ENCODE assay signal across 7 cellular contexts in the genomic region with DNA sequence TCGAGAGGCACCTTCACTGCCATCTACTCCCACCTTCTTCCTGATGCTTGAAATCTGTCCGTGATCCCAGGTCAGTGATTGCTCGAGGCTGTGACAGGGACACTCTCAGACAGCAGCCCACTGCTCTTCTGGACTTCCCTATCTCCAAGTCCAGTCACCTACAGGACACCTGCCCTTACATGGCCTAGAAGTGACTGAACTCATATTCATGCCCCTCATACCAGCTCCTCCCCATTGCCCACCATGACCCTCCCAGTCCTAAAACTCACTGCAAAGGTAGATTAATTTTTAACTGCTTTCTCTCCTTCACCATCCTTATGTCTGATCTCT. TPM values are rescaled to one million over a fixed set of nuclear protein-coding genes. Genes with fewer than 3 reads are reported as not detected.
A peak's percentile ranks its signal among the peaks of the same experiment; 100 is the strongest.
DNase-seq lines count a peak whose midpoint lies in the region; ATAC-seq, FAIRE-seq and TF ChIP-seq lines count a peak whose summit lies in the region.
"Had no signal": no experiment of that assay in that cellular context is flagged by ENCODE, and none has a peak within 500 bp of the region (broad histone marks: within the 10 kb centered on the region; RNA-seq: fewer than 3 reads in every experiment).

No MANE protein-coding gene starts in this region.

- no peak for ATAC-seq in activated CD8-positive, alpha-beta memory T cell treated with anti-CD3 and anti-CD28 coated beads, Interleukin-2, amount 10 ng/mL, durations not matched to agents 7 days and 5 days

- peaks cover 72% of the 10 kb centered on the region for H3K4me1 Mint-ChIP-seq in activated CD8-positive, alpha-beta memory T cell treated with anti-CD3 and anti-CD28 coated beads, Interleukin-2, amount 10 ng/mL, durations not matched to agents 7 days and 5 days

- H4K20me1 ChIP-seq in keratinocyte (ENCODE audit: control insufficient read depth, extremely low read depth, insufficient read depth, low read length), result no peaks in the 10 kb centered on the region

- no peaks in the 10 kb centered on the region for H3K79me2 ChIP-seq in keratinocyte (ENCODE audit: control insufficient read depth, insufficient read depth, low read length)

- H3K4me1 ChIP-seq in keratinocyte (ENCODE audit: control insufficient read depth, extremely low read depth, insufficient read depth, low read length) (peaks cover 71% of the 10 kb centered on the region), thyroid gland (peaks cover 81 to 91% of the 10 kb centered on the region in 2 donors)

- H3K27me3 ChIP-seq in keratinocyte (ENCODE audit: control insufficient read depth, extremely low read depth, insufficient read depth, low read length), result no peaks in the 10 kb centered on the region
- H3K27me3 ChIP-seq in thyroid gland, result no peaks in the 10 kb centered on the region

- no peaks in the 10 kb centered on the region for H3K36me3 Mint-ChIP-seq in activated CD8-positive, alpha-beta memory T cell treated with anti-CD3 and anti-CD28 coated beads, Interleukin-2, amount 10 ng/mL, durations not matched to agents 7 days and 5 days

- no peak for TF ChIP-seq POLR2A in thyroid gland (IDR thresholded peaks at IDR 0.05)

- intact Hi-C loops in thyroid gland (cut with DNase I), result loop anchor here (5.0 kb wide), 1 partner anchor 37 kb away; no protein-coding TSS in a partner anchor

- WGBS in thyroid gland, 2 donors, result 48 to 76% methylated on average over 3 of the region's 3 CpGs

- H3K9me1 ChIP-seq in keratinocyte (ENCODE audit: control insufficient read depth, extremely low read depth, insufficient read depth, low read length), result no peaks in the 10 kb centered on the region

- H3K4me3 ChIP-seq in keratinocyte (ENCODE audit: control insufficient read depth in 2 of 3, extremely low read depth in 1 of 3, insufficient read depth in 2 of 3, low read depth in 1 of 3, low read length in 3 of 3) (no peak overlapping the region), thyroid gland (replicated peaks in 1 of 3) (no peak overlapping the region)

- H3K36me3 ChIP-seq in keratinocyte (ENCODE audit: control insufficient read depth in 2 of 2, extremely low read depth in 1 of 2, insufficient read depth in 2 of 2, low read length in 2 of 2) (no peaks in the 10 kb centered on the region), thyroid gland (no peaks in the 10 kb centered on the region)

- no peak for DNase-seq in activated CD8-positive, alpha-beta memory T cell treated with anti-CD3 and anti-CD28 coated beads, Interleukin-2, amount 10 ng/mL, durations not matched to agents 7 days and 5 days
- no peak for DNase-seq in activated CD8-positive, alpha-beta memory T cell treated with anti-CD3 and anti-CD28 coated beads, Interleukin-2, amount 50 U/mL, for 48 hours
- DNase-seq in keratinocyte (ENCODE audit: low read depth, low spot score) (no peak), thyroid gland (no peak), ACHN (no peak), SW 1271 (lab: John Stamatoyannopoulos, UW) (no peak)

- H3K9ac ChIP-seq in keratinocyte (ENCODE audit: control insufficient read depth, extremely low read depth, insufficient read depth, low read length), result peak overlapping the region; percentile 86

- CTCF ChIA-PET in activated CD8-positive, alpha-beta memory T cell treated with anti-CD3 and anti-CD28 coated beads, Interleukin-2, amount 10 ng/mL, durations not matched to agents 7 days and 5 days (lab: Charles Lee), result interaction anchor here (1.0 to 15.3 kb wide), 4 partner anchors 7 to 62 kb away, joined by 3 to 195 read pairs (median 28); partner anchors contain the start of genes ARMC12 and FKBP5

- H3K27me3 Mint-ChIP-seq in activated CD8-positive, alpha-beta memory T cell treated with anti-CD3 and anti-CD28 coated beads, Interleukin-2, amount 10 ng/mL, durations not matched to agents 7 days and 5 days, result no peaks in the 10 kb centered on the region

- no peak overlapping the region for H3K4me3 Mint-ChIP-seq in activated CD8-positive, alpha-beta memory T cell treated with anti-CD3 and anti-CD28 coated beads, Interleukin-2, amount 10 ng/mL, durations not matched to agents 7 days and 5 days

- H3K9me3 Mint-ChIP-seq in activated CD8-positive, alpha-beta memory T cell treated with anti-CD3 and anti-CD28 coated beads, Interleukin-2, amount 10 ng/mL, durations not matched to agents 7 days and 5 days (ENCODE audit: low read depth), result no peaks in the 10 kb centered on the region

- peak overlapping the region; percentile 81 for H3K4me2 ChIP-seq in keratinocyte (ENCODE audit: control insufficient read depth, extremely low read depth, insufficient read depth, low read depth, low read length)

- FAIRE-seq in keratinocyte (lab: Jason Lieb, UNC), result no peak

- TF ChIP-seq CTCF in keratinocyte (optimal IDR thresholded peaks at IDR 0.05 in 1 of 3, IDR thresholded peaks at IDR 0.05 in 1 of 3, conservative IDR thresholded peaks at IDR 0.05 in 1 of 3; ENCODE audit: extremely low read depth in 1 of 3, insufficient read depth in 2 of 3, low read length in 3 of 3) (peak in 1 of 3 experiments; percentile 5), thyroid gland (IDR thresholded peaks at IDR 0.05) (no peak)

- peak overlapping the region; percentile 88 for H3K27ac ChIP-seq in keratinocyte (ENCODE audit: control insufficient read depth, insufficient read depth, low read length)
- H3K27ac ChIP-seq in thyroid gland, result peak overlapping the region; percentile 99 to 100 (median 99)

- H3K9me3 ChIP-seq in keratinocyte (ENCODE audit: control insufficient read depth, low read depth, low read length) (no peaks in the 10 kb centered on the region), thyroid gland (no peaks in the 10 kb centered on the region)

- H2AFZ ChIP-seq in keratinocyte (ENCODE audit: control insufficient read depth, low read length), result peak overlapping the region; percentile 24

- dilution Hi-C loops in keratinocyte (cut with MboI; ENCODE audit: extremely low pct_ligation_motif_present, low sequenced_read_pairs), result loop anchor here (25.0 kb wide), 1 partner anchor 167 kb away; no protein-coding TSS in a partner anchor

- H3K27ac Mint-ChIP-seq in activated CD8-positive, alpha-beta memory T cell treated with anti-CD3 and anti-CD28 coated beads, Interleukin-2, amount 10 ng/mL, durations not matched to agents 7 days and 5 days, result peak overlapping the region; percentile 96

- in situ Hi-C loops in ACHN (cut with HindIII; ENCODE audit: low pct_ligation_motif_present, low pct_unique_long_range_greater_than_20kb, low sequenced_read_pairs), result loop anchor here (25.0 kb wide), 1 partner anchor 167 kb away; no protein-coding TSS in a partner anchor

RNA-seq across cellular contexts. Expression of gene ARMC12, which starts 7.5 kb away (rescaled TPM):
- total RNA-seq in activated CD8-positive, alpha-beta memory T cell treated with anti-CD3 and anti-CD28 coated beads, Interleukin-2, amount 10 ng/mL, durations not matched to agents 7 days and 5 days, result under 1 TPM; 0.45 to 0.96 TPM
- polyA plus RNA-seq in keratinocyte, result 0.34 to 1.7 TPM (median 0.54 TPM) in 3 replicates
- polyA plus RNA-seq in keratinocyte (2011; ENCODE audit: low read depth), result not detected
- 0.43 TPM in 2 replicates for polyA plus RNA-seq in keratinocyte (2011; cell fraction: cytosol; rRNA removed)
- 5.5 and 6.0 TPM in 2 replicates for polyA plus RNA-seq in keratinocyte (2011; cell fraction: nucleus; rRNA removed)
- polyA plus RNA-seq in keratinocyte (2012; ENCODE audit: low replicate concordance), result 0.34 and 0.56 TPM in 2 replicates
- polyA minus RNA-seq in keratinocyte, result 0.49 to 1.3 TPM (median 0.69 TPM) in 3 replicates
- not detected for polyA minus RNA-seq in keratinocyte (2011; cell fraction: cytosol; rRNA and poly(A)+ RNA removed)
- not detected in 2 replicates for polyA minus RNA-seq in keratinocyte (2011; cell fraction: nucleus; rRNA and poly(A)+ RNA removed)
- 1 to 10 TPM in 3 of 4 donors, under 1 TPM in 1; 0.40 to 2.4 (median 1.4) TPM for total RNA-seq in thyroid gland
- total RNA-seq: SK-MEL-5 had no signal

RNA-seq across cellular contexts. Expression of gene FKBP5, which starts 40.6 kb away (rescaled TPM):
- total RNA-seq in activated CD8-positive, alpha-beta memory T cell treated with anti-CD3 and anti-CD28 coated beads, Interleukin-2, amount 10 ng/mL, durations not matched to agents 7 days and 5 days, result 10 to 100 TPM; 53.8 to 70.6 TPM
- polyA plus RNA-seq in keratinocyte, result 48.0 to 88.3 TPM (median 59.0 TPM) in 3 replicates
- 29.3 TPM for polyA plus RNA-seq in keratinocyte (2011; ENCODE audit: low read depth)
- polyA plus RNA-seq in keratinocyte (2011; cell fraction: cytosol; rRNA removed), result 53.4 and 63.7 TPM in 2 replicates
- polyA plus RNA-seq in keratinocyte (2011; cell fraction: nucleus; rRNA removed), result 52.6 and 53.1 TPM in 2 replicates
- polyA plus RNA-seq in keratinocyte (2012; ENCODE audit: low replicate concordance), result 52.0 and 70.9 TPM in 2 replicates
- polyA minus RNA-seq in keratinocyte, result 15.1 to 56.8 TPM (median 27.8 TPM) in 3 replicates
- polyA minus RNA-seq in keratinocyte (2011; cell fraction: cytosol; rRNA and poly(A)+ RNA removed), result 22.8 TPM
- polyA minus RNA-seq in keratinocyte (2011; cell fraction: nucleus; rRNA and poly(A)+ RNA removed), result 15.8 and 39.4 TPM in 2 replicates
- 100 to 1,000 TPM; 239 to 600 (median 253) TPM for total RNA-seq in thyroid gland

RNA-seq across cellular contexts. Expression of gene CLPSL2, which starts 47.1 kb away (rescaled TPM):
- not detected for total RNA-seq in activated CD8-positive, alpha-beta memory T cell treated with anti-CD3 and anti-CD28 coated beads, Interleukin-2, amount 10 ng/mL, durations not matched to agents 7 days and 5 days
- not detected in 3 replicates for polyA plus RNA-seq in keratinocyte
- polyA plus RNA-seq in keratinocyte (2011; ENCODE audit: low read depth), result not detected
- not detected in 2 replicates for polyA plus RNA-seq in keratinocyte (2011; cell fraction: cytosol; rRNA removed)
- not detected in 2 replicates for polyA plus RNA-seq in keratinocyte (2011; cell fraction: nucleus; rRNA removed)
- not detected in 2 replicates for polyA plus RNA-seq in keratinocyte (2012; ENCODE audit: low replicate concordance)
- polyA minus RNA-seq in keratinocyte, result not detected in 3 replicates
- not detected for polyA minus RNA-seq in keratinocyte (2011; cell fraction: cytosol; rRNA and poly(A)+ RNA removed)
- not detected in 2 replicates for polyA minus RNA-seq in keratinocyte (2011; cell fraction: nucleus; rRNA and poly(A)+ RNA removed)
- total RNA-seq in thyroid gland, result not detected
- total RNA-seq: SK-MEL-5 had no signal

RNA-seq across cellular contexts. Expression of gene CLPSL1, which starts 51.5 kb away (rescaled TPM):
- not detected for total RNA-seq in activated CD8-positive, alpha-beta memory T cell treated with anti-CD3 and anti-CD28 coated beads, Interleukin-2, amount 10 ng/mL, durations not matched to agents 7 days and 5 days
- polyA plus RNA-seq in keratinocyte, result not detected in 3 replicates
- not detected for polyA plus RNA-seq in keratinocyte (2011; ENCODE audit: low read depth)
- polyA plus RNA-seq in keratinocyte (2011; cell fraction: cytosol; rRNA removed), result not detected in 2 replicates
- not detected in 2 replicates for polyA plus RNA-seq in keratinocyte (2011; cell fraction: nucleus; rRNA removed)
- not detected in 2 replicates for polyA plus RNA-seq in keratinocyte (2012; ENCODE audit: low replicate concordance)
- polyA minus RNA-seq in keratinocyte, result not detected in 3 replicates
- not detected for polyA minus RNA-seq in keratinocyte (2011; cell fraction: cytosol; rRNA and poly(A)+ RNA removed)
- polyA minus RNA-seq in keratinocyte (2011; cell fraction: nucleus; rRNA and poly(A)+ RNA removed), result not detected in 2 replicates
- total RNA-seq in thyroid gland, result not detected
- total RNA-seq: SK-MEL-5 had no signal
